In genomic region chr3:80445641-80446040, GRCh38 we compare ENCODE assay signal across 33 cellular contexts.
"Had no signal": no experiment of that assay in that cellular context is flagged by ENCODE, and none has a peak within 500 bp of the region (broad histone marks: within the 10 kb centered on the region; RNA-seq: fewer than 3 reads in every experiment).

No MANE protein-coding gene starts in this region.

- H3K27me3 Mint-ChIP-seq: activated CD4-positive, alpha-beta memory T cell treated with anti-CD3 and anti-CD28 coated beads, Interleukin-2, amount 10 ng/mL, durations not matched to agents 7 days and 5 days; activated CD4-positive, alpha-beta T cell treated with anti-CD3 and anti-CD28 coated beads for 36 hours; activated CD4-positive, alpha-beta T cell treated with anti-CD3 and anti-CD28 coated beads, Interleukin-2, amount 10 ng/mL, durations not matched to agents 7 days and 5 days; activated CD8-positive, alpha-beta memory T cell treated with anti-CD3 and anti-CD28 coated beads, Interleukin-2, amount 10 ng/mL, durations not matched to agents 7 days and 5 days; activated naive CD8-positive, alpha-beta T cell treated with anti-CD3 and anti-CD28 coated beads for 36 hours; activated T-cell treated with anti-CD3 and anti-CD28 coated beads, Interleukin-2, amount 50 U/mL, for 24 hours had no signal

- H3K36me3 ChIP-seq: adrenal gland, brain microvascular endothelial cell, breast epithelium had no signal

- ATAC-seq: activated CD4-positive, alpha-beta T cell treated with anti-CD3 and anti-CD28 coated beads for 36 hours; activated CD4-positive, CD25-positive, alpha-beta regulatory T cell treated with anti-CD3 and anti-CD28 coated beads, Interleukin-2, amount 50 U/mL, for 24 hours; activated CD8-positive, alpha-beta memory T cell treated with anti-CD3 and anti-CD28 coated beads, Interleukin-2, amount 10 ng/mL, durations not matched to agents 7 days and 5 days; activated CD8-positive, alpha-beta T cell treated with anti-CD3 and anti-CD28 coated beads, Interleukin-2, amount 10 ng/mL, durations not matched to agents 7 days and 5 days; activated naive CD4-positive, alpha-beta T cell treated with anti-CD3 and anti-CD28 coated beads, Interleukin-2, amount 50 U/mL, for 72 hours; body of pancreas had no signal

- H3K9me3 Mint-ChIP-seq: activated CD4-positive, alpha-beta memory T cell treated with anti-CD3 and anti-CD28 coated beads, Interleukin-2, amount 10 ng/mL, durations not matched to agents 7 days and 5 days; activated CD4-positive, alpha-beta T cell treated with anti-CD3 and anti-CD28 coated beads, Interleukin-2, amount 10 ng/mL, durations not matched to agents 7 days and 5 days; activated naive CD8-positive, alpha-beta T cell treated with anti-CD3 and anti-CD28 coated beads for 36 hours; activated T-cell treated with anti-CD3 and anti-CD28 coated beads, Interleukin-2, amount 50 U/mL, for 24 hours; T-helper 1 cell treated with Interleukin-12 subunit alpha and Interleukin-12 subunit beta and Interleukin-4 antibody, amounts not matched to agents 30 μg/mL and 1 μg/mL, for 36 hours had no signal

- H3K27me3 ChIP-seq: adrenal gland, body of pancreas, brain microvascular endothelial cell, breast epithelium had no signal

- H3K4me1 Mint-ChIP-seq: activated CD4-positive, alpha-beta memory T cell treated with anti-CD3 and anti-CD28 coated beads, Interleukin-2, amount 10 ng/mL, durations not matched to agents 7 days and 5 days; activated CD4-positive, alpha-beta T cell treated with anti-CD3 and anti-CD28 coated beads for 36 hours; activated CD4-positive, alpha-beta T cell treated with anti-CD3 and anti-CD28 coated beads, Interleukin-2, amount 10 ng/mL, durations not matched to agents 7 days and 5 days; activated CD8-positive, alpha-beta memory T cell treated with anti-CD3 and anti-CD28 coated beads, Interleukin-2, amount 10 ng/mL, durations not matched to agents 7 days and 5 days; activated naive CD8-positive, alpha-beta T cell treated with anti-CD3 and anti-CD28 coated beads for 36 hours had no signal

- H3K27ac Mint-ChIP-seq: activated CD4-positive, alpha-beta memory T cell treated with anti-CD3 and anti-CD28 coated beads, Interleukin-2, amount 10 ng/mL, durations not matched to agents 7 days and 5 days; activated CD4-positive, alpha-beta T cell treated with anti-CD3 and anti-CD28 coated beads for 36 hours; activated CD4-positive, alpha-beta T cell treated with anti-CD3 and anti-CD28 coated beads, Interleukin-2, amount 10 ng/mL, durations not matched to agents 7 days and 5 days; activated CD8-positive, alpha-beta memory T cell treated with anti-CD3 and anti-CD28 coated beads, Interleukin-2, amount 10 ng/mL, durations not matched to agents 7 days and 5 days; activated CD8-positive, alpha-beta T cell treated with anti-CD3 and anti-CD28 coated beads, Interleukin-2, amount 10 ng/mL, durations not matched to agents 7 days and 5 days; activated naive CD4-positive, alpha-beta T cell treated with anti-CD3 and anti-CD28 coated beads, Interleukin-2, amount 50 U/mL, for 72 hours; activated naive CD8-positive, alpha-beta T cell treated with anti-CD3 and anti-CD28 coated beads for 36 hours; activated T-cell treated with anti-CD3 and anti-CD28 coated beads, Interleukin-2, amount 50 U/mL, for 24 hours; activated T-helper 2 cell treated with anti-CD3 and anti-CD28 coated beads, Interferon-gamma antibody, Interleukin-2, Interleukin-4, amounts not matched to agents 10 μg/mL and 5 μg/mL and 100 μg/mL, durations not matched to agents 14 hours and 24 hours and 36 hours; T-helper 1 cell treated with Interleukin-12 subunit alpha and Interleukin-12 subunit beta and Interleukin-4 antibody, amounts not matched to agents 30 μg/mL and 1 μg/mL, for 36 hours; T-helper 2 cell treated with Interferon-gamma antibody and Interleukin-4, amounts not matched to agents 5 μg/mL and 100 μg/mL, for 36 hours had no signal

- DNase-seq: activated CD4-positive, alpha-beta memory T cell treated with anti-CD3 and anti-CD28 coated beads, Interleukin-2, amount 10 ng/mL, durations not matched to agents 7 days and 5 days; activated CD4-positive, alpha-beta T cell treated with anti-CD3 and anti-CD28 coated beads for 1 hour; activated CD4-positive, alpha-beta T cell treated with anti-CD3 and anti-CD28 coated beads for 36 hours; activated CD4-positive, alpha-beta T cell treated with anti-CD3 and anti-CD28 coated beads for 48 hours; activated CD4-positive, alpha-beta T cell treated with anti-CD3 and anti-CD28 coated beads, Interleukin-2, amount 10 ng/mL, durations not matched to agents 7 days and 5 days; activated CD4-positive, alpha-beta T cell treated with anti-CD3 and anti-CD28 coated beads, Interleukin-2, amount 50 U/mL, for 48 hours; activated CD4-positive, CD25-positive, alpha-beta regulatory T cell; activated CD8-positive, alpha-beta memory T cell treated with anti-CD3 and anti-CD28 coated beads for 24 hours; activated CD8-positive, alpha-beta memory T cell treated with anti-CD3 and anti-CD28 coated beads, Interleukin-2, amount 10 ng/mL, durations not matched to agents 7 days and 5 days; activated CD8-positive, alpha-beta memory T cell treated with anti-CD3 and anti-CD28 coated beads, Interleukin-2, amount 50 U/mL, for 48 hours; activated CD8-positive, alpha-beta T cell treated with anti-CD3 and anti-CD28 coated beads, Interleukin-2, amount 10 ng/mL, durations not matched to agents 7 days and 5 days; activated effector memory CD4-positive, alpha-beta T cell treated with Interleukin-2 at 50 U/mL for 16 hours; activated gamma-delta T cell; activated naive CD4-positive, alpha-beta T cell treated with anti-CD3 and anti-CD28 coated beads, Interleukin-2, amount 50 U/mL, for 16 hours; activated naive CD4-positive, alpha-beta T cell treated with Interleukin-2 at 50 U/mL for 16 hours; activated naive CD8-positive, alpha-beta T cell treated with anti-CD3 and anti-CD28 coated beads for 36 hours; activated T-cell treated with anti-CD3 and anti-CD28 coated beads, Interleukin-2, amount 50 U/mL, for 24 hours; activated T-cell treated with anti-CD3 and anti-CD28 coated beads, Interleukin-2, amount 50 U/mL, for 48 hours; adrenal gland; amniotic stem cell; aorta; body of pancreas; brain microvascular endothelial cell; central memory CD4-positive, alpha-beta T cell; T-helper 2 cell; T-helper 9 cell had no signal

- H3K27ac ChIP-seq: adrenal gland, body of pancreas, brain microvascular endothelial cell, breast epithelium, VCaP had no signal

- H3K4me3 ChIP-seq: adrenal gland, body of pancreas, breast epithelium had no signal

- H3K4me3 Mint-ChIP-seq: activated CD4-positive, alpha-beta memory T cell treated with anti-CD3 and anti-CD28 coated beads, Interleukin-2, amount 10 ng/mL, durations not matched to agents 7 days and 5 days; activated CD4-positive, alpha-beta T cell treated with anti-CD3 and anti-CD28 coated beads for 36 hours; activated CD4-positive, alpha-beta T cell treated with anti-CD3 and anti-CD28 coated beads, Interleukin-2, amount 10 ng/mL, durations not matched to agents 7 days and 5 days; activated CD8-positive, alpha-beta memory T cell treated with anti-CD3 and anti-CD28 coated beads, Interleukin-2, amount 10 ng/mL, durations not matched to agents 7 days and 5 days; activated CD8-positive, alpha-beta T cell treated with anti-CD3 and anti-CD28 coated beads, Interleukin-2, amount 10 ng/mL, durations not matched to agents 7 days and 5 days; activated naive CD8-positive, alpha-beta T cell treated with anti-CD3 and anti-CD28 coated beads for 36 hours; activated T-cell treated with anti-CD3 and anti-CD28 coated beads, Interleukin-2, amount 50 U/mL, for 24 hours; T-helper 1 cell treated with Interleukin-12 subunit alpha and Interleukin-12 subunit beta and Interleukin-4 antibody, amounts not matched to agents 30 μg/mL and 1 μg/mL, for 36 hours; T-helper 2 cell treated with Interferon-gamma antibody and Interleukin-4, amounts not matched to agents 5 μg/mL and 100 μg/mL, for 36 hours had no signal

- H3K9me3 ChIP-seq: adrenal gland, body of pancreas, breast epithelium had no signal

- H3K4me1 ChIP-seq: adrenal gland, body of pancreas, breast epithelium had no signal

- H3K36me3 Mint-ChIP-seq: activated CD8-positive, alpha-beta memory T cell treated with anti-CD3 and anti-CD28 coated beads, Interleukin-2, amount 10 ng/mL, durations not matched to agents 7 days and 5 days; activated naive CD4-positive, alpha-beta T cell treated with anti-CD3 and anti-CD28 coated beads, Interleukin-2, amount 50 U/mL, for 72 hours; activated naive CD8-positive, alpha-beta T cell treated with anti-CD3 and anti-CD28 coated beads for 36 hours had no signal
